Comparison of ENCODE assay signal across 1 cellular context in the genomic region with DNA sequence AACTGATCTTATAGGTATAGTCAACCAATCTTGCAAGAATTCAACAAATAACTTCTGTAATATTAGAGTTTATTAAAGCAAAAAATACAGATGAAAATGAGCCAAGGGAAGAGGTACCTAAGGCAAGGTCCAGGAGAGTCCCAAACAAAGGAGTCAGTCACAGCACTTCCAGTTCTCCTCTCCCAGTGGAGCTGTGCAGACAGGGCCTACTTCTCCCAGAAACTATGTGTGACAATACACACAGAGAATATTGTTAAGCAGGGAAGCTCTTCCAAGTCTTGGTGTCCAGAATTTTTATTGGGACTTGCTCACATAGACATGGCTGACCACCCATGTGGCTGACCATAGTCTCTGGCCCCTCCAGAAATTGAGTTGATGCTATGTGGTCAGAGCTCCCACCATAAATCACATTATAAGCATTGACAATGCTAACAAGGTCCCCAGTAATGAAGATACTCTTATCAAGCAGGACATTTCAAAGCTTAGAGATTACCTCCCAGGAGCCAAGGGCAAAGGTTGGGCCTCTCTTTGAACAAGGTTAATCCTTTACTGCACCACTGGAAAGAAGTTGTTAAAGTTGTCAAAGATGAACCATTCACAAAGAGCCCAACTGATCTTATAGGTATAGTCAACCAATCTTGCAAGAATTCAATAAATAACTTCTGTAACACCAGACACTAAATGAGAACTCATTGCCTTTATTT.
TF ChIP-seq lines count a peak whose summit lies in the region.

No MANE protein-coding gene starts in this region.

TF ChIP-seq in HepG2, 621 proteins besides CTCF, POLR2A, EP300 and RAD21 (continued from another document and continues in another):
- TF ChIP-seq NFYC (CRISPR knock-in tag; IDR thresholded peaks at IDR 0.05) (no peak), ZNF790 (CRISPR knock-in tag; IDR thresholded peaks at IDR 0.05; ENCODE audit: borderline replicate concordance) (no peak), ZNF260 (CRISPR knock-in tag; IDR thresholded peaks at IDR 0.05; ENCODE audit: borderline replicate concordance, low read depth) (no peak), ZBTB49 (CRISPR knock-in tag; IDR thresholded peaks at IDR 0.05; ENCODE audit: borderline replicate concordance) (no peak), CEBPZ (IDR thresholded peaks at IDR 0.05; ENCODE audit: low read length) (no peak), HNRNPUL1 (IDR thresholded peaks at IDR 0.05; ENCODE audit: low read depth, low read length) (no peak), ZNF12 (CRISPR knock-in tag; IDR thresholded peaks at IDR 0.05) (peak; percentile 59; the same call in 1 of the 2 replicates), NR2F2 (IDR thresholded peaks at IDR 0.05; ENCODE audit: borderline replicate concordance, low read depth) (no peak), NPAS2 (CRISPR knock-in tag; IDR thresholded peaks at IDR 0.05; ENCODE audit: borderline replicate concordance) (no peak), RERE (CRISPR knock-in tag; IDR thresholded peaks at IDR 0.05; ENCODE audit: low read depth) (no peak), IKZF1 (IDR thresholded peaks at IDR 0.05) (no peak), ZNF776 (CRISPR knock-in tag; IDR thresholded peaks at IDR 0.05) (no peak), ZNF558 (CRISPR knock-in tag; IDR thresholded peaks at IDR 0.05; ENCODE audit: borderline replicate concordance) (no peak), TFAP4 (IDR thresholded peaks at IDR 0.05; ENCODE audit: borderline replicate concordance, low read depth) (no peak), GFI1 (CRISPR knock-in tag; IDR thresholded peaks at IDR 0.05; ENCODE audit: borderline replicate concordance) (no peak), HOXA3 (CRISPR knock-in tag; IDR thresholded peaks at IDR 0.05) (no peak), ZBTB1 (CRISPR knock-in tag; IDR thresholded peaks at IDR 0.05; ENCODE audit: borderline replicate concordance) (no peak), PITX1 (CRISPR knock-in tag; IDR thresholded peaks at IDR 0.05) (peak; percentile 86), ZIK1 (CRISPR knock-in tag; IDR thresholded peaks at IDR 0.05; ENCODE audit: borderline replicate concordance, low read depth) (no peak), NCOR1 (IDR thresholded peaks at IDR 0.05; ENCODE audit: borderline replicate concordance, low read length) (no peak), SP1 (IDR thresholded peaks at IDR 0.05) (no peak), SP1 (CRISPR knock-in tag; IDR thresholded peaks at IDR 0.05) (no peak), TAF1 (CRISPR knock-in tag; IDR thresholded peaks at IDR 0.05) (no peak), ZBTB20 (CRISPR knock-in tag; IDR thresholded peaks at IDR 0.05; ENCODE audit: borderline replicate concordance, low read depth) (no peak), PHF8 (CRISPR knock-in tag; IDR thresholded peaks at IDR 0.05) (no peak), ZNF451 (CRISPR knock-in tag; IDR thresholded peaks at IDR 0.05) (no peak), CHCHD3 (CRISPR knock-in tag; IDR thresholded peaks at IDR 0.05) (no peak), RBFOX2 (IDR thresholded peaks at IDR 0.05; ENCODE audit: low read depth, low read length) (0 out of 2 replicates have a peak, but pooled peaks have one; percentile 38), ZNF362 (CRISPR knock-in tag; IDR thresholded peaks at IDR 0.05; ENCODE audit: borderline replicate concordance) (no peak), ZNF670 (CRISPR knock-in tag; IDR thresholded peaks at IDR 0.05; ENCODE audit: borderline replicate concordance) (no peak), NR3C1 (CRISPR knock-in tag; IDR thresholded peaks at IDR 0.05) (no peak), NCOA5 (CRISPR knock-in tag; IDR thresholded peaks at IDR 0.05) (no peak), JUN (CRISPR knock-in tag; IDR thresholded peaks at IDR 0.05) (no peak), CCAR2 (optimal IDR thresholded peaks at IDR 0.05; ENCODE audit: low read depth, low read length) (no peak), ZFP62 (CRISPR knock-in tag; IDR thresholded peaks at IDR 0.05) (no peak), YEATS2 (CRISPR knock-in tag; IDR thresholded peaks at IDR 0.05; ENCODE audit: borderline replicate concordance) (no peak), MXD1 (CRISPR knock-in tag; IDR thresholded peaks at IDR 0.05) (no peak), IRX3 (CRISPR knock-in tag; IDR thresholded peaks at IDR 0.05; ENCODE audit: borderline replicate concordance, low read depth) (no peak), ZNF235 (CRISPR knock-in tag; IDR thresholded peaks at IDR 0.05; ENCODE audit: borderline replicate concordance) (no peak), ZNF7 (CRISPR knock-in tag; IDR thresholded peaks at IDR 0.05) (no peak), ZNF775 (CRISPR knock-in tag; IDR thresholded peaks at IDR 0.05; ENCODE audit: borderline replicate concordance) (no peak), ZNF607 (CRISPR knock-in tag; IDR thresholded peaks at IDR 0.05; ENCODE audit: borderline replicate concordance) (no peak), PHF21A (CRISPR knock-in tag; IDR thresholded peaks at IDR 0.05) (0 out of 2 replicates have a peak, but pooled peaks have one; percentile 12), CHD4 (IDR thresholded peaks at IDR 0.05; ENCODE audit: borderline replicate concordance, low read length) (no peak), HOXA9 (CRISPR knock-in tag; IDR thresholded peaks at IDR 0.05; ENCODE audit: borderline replicate concordance) (no peak), ZNF552 (CRISPR knock-in tag; IDR thresholded peaks at IDR 0.05; ENCODE audit: borderline replicate concordance) (no peak), SNAPC2 (CRISPR knock-in tag; IDR thresholded peaks at IDR 0.05) (no peak), ZSCAN30 (CRISPR knock-in tag; IDR thresholded peaks at IDR 0.05) (no peak), PCBP2 (optimal IDR thresholded peaks at IDR 0.05; ENCODE audit: low read depth, low read length, poor library complexity, severe bottlenecking) (no peak), DNMT1 (CRISPR knock-in tag; IDR thresholded peaks at IDR 0.05) (no peak), AHR (CRISPR knock-in tag; IDR thresholded peaks at IDR 0.05) (no peak), NR2C2 (CRISPR knock-in tag; IDR thresholded peaks at IDR 0.05; ENCODE audit: borderline replicate concordance) (no peak), CC2D1A (CRISPR knock-in tag; IDR thresholded peaks at IDR 0.05) (no peak)
- TF ChIP-seq, protein P1, sequence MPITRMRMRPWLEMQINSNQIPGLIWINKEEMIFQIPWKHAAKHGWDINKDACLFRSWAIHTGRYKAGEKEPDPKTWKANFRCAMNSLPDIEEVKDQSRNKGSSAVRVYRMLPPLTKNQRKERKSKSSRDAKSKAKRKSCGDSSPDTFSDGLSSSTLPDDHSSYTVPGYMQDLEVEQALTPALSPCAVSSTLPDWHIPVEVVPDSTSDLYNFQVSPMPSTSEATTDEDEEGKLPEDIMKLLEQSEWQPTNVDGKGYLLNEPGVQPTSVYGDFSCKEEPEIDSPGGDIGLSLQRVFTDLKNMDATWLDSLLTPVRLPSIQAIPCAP (CRISPR knock-in tag; IDR thresholded peaks at IDR 0.05; ENCODE audit: low read depth): no peak
- TF ChIP-seq, protein P2, sequence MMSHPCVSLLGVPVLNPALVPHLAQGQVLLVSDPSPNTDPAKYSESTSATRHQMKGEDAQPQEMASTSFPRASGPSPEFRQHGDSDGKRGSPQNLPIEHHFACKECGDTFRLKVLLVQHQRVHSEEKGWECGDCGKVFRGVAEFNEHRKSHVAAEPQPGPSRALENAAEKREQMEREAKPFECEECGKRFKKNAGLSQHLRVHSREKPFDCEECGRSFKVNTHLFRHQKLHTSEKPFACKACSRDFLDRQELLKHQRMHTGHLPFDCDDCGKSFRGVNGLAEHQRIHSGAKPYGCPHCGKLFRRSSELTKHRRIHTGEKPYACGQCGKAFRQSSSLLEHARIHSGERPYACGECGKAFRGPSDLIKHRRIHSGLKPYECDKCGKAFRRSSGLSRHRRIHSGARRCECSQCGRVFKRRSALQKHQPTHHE (CRISPR knock-in tag; IDR thresholded peaks at IDR 0.05; ENCODE audit: borderline replicate concordance): no peak
